Comparison of ENCODE assay signal across 14 cellular contexts in the genomic region with DNA sequence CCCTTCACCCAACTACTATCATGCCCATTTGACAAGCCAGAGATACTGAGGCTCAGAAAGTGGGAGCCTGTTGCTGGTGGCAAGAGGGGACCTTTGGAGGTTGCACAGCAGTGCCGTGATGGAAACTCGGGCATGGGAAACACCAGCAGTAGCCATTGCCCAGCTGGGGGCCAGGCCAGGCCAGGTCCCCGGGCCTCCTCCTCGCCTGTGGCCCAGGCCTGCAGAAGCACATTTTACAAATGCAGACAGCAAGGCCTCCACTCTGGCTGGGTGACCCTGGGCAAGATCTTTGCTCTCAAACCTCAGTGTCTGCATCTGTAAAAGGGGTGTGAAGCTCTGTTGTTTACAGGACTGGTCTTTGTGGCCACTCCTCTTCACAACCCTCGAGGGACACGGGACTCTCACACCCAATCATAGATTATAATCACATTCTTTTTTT. TPM values are rescaled to one million over a fixed set of nuclear protein-coding genes. Genes with fewer than 3 reads are reported as not detected.
DNase-seq lines count a peak whose midpoint lies in the region; ATAC-seq, FAIRE-seq and TF ChIP-seq lines count a peak whose summit lies in the region.
"Had no signal": no experiment of that assay in that cellular context is flagged by ENCODE, and none has a peak within 500 bp of the region (broad histone marks: within the 10 kb centered on the region; RNA-seq: fewer than 3 reads in every experiment).

No MANE protein-coding gene starts in this region.

- no peak overlapping the region for H3K4me2 ChIP-seq in K562 (ENCODE audit: insufficient read depth, low read length)
- no peak overlapping the region for H3K4me2 ChIP-seq in mesenchymal stem cell (ENCODE audit: low read length, poor library complexity, severe bottlenecking)

- H3K23ac ChIP-seq in mesenchymal stem cell (ENCODE audit: low read length in 2 of 2), result no peak overlapping the region

- H3K27me3 ChIP-seq in K562 (ENCODE audit: control insufficient read depth in 2 of 2, insufficient read depth in 2 of 2, low read length in 2 of 2) (no peaks in the 10 kb centered on the region; a peak in 1 of 5 replicates), mesenchymal stem cell (ENCODE audit: control insufficient read depth in 1 of 2, insufficient read depth in 1 of 2, low read length in 2 of 2) (no peaks in the 10 kb centered on the region)
- H3K27me3 ChIP-seq: BLaER1 treated with 17β-estradiol and CSF1 and Interleukin-3, amounts not matched to agents 10 nM and 100 nM had no signal

- H2BK5ac ChIP-seq in mesenchymal stem cell (ENCODE audit: low read depth, low read length, poor library complexity, severe bottlenecking), result no peak overlapping the region

- FAIRE-seq in K562 (lab: Jason Lieb, UNC), result no peak

- WGBS in K562 (ENCODE audit: insufficient coverage, low coverage, missing lambda C conversion rate), result 77% methylated on average over 5 of the region's 6 CpGs
- 93% methylated on average over 6 of the region's 6 CpGs for WGBS in mesenchymal stem cell

- H3K4me1 ChIP-seq in K562 (replicated peaks in 1 of 2; ENCODE audit: control insufficient read depth in 2 of 2, insufficient read depth in 2 of 2, low read length in 2 of 2), result peaks cover 36 to 43% of the 10 kb centered on the region in 2 experiments; a peak in 4 of 5 replicates
- H3K4me1 ChIP-seq in mesenchymal stem cell (ENCODE audit: control insufficient read depth, insufficient read depth, low read depth, low read length), result peaks cover 26% of the 10 kb centered on the region

- peaks cover 5% of the 10 kb centered on the region for H3K79me2 ChIP-seq in K562 (ENCODE audit: control insufficient read depth, insufficient read depth, low read length)

- peak overlapping the region; percentile 3 for H2BK120ac ChIP-seq in mesenchymal stem cell (ENCODE audit: low read depth, low read length)

- H3K4me1 Mint-ChIP-seq in activated T-cell treated with anti-CD3 and anti-CD28 coated beads, Interleukin-2, amount 50 U/mL, for 72 hours (ENCODE audit: low read depth), result peaks cover 69% of the 10 kb centered on the region
- H3K4me1 Mint-ChIP-seq in CD14-positive monocyte, result peaks cover 64% of the 10 kb centered on the region

- H3K4me3 ChIP-seq in K562 (no peak overlapping the region), mesenchymal stem cell (ENCODE audit: insufficient read depth in 1 of 2, low read depth in 1 of 2, low read length in 2 of 2) (no peak overlapping the region)
- H3K4me3 ChIP-seq: BLaER1 treated with 17β-estradiol and CSF1 and Interleukin-3, amounts not matched to agents 10 nM and 100 nM; GM23248 had no signal

- TF ChIP-seq CTCF in CD14-positive monocyte (IDR thresholded peaks at IDR 0.05), result no peak
- no peak for TF ChIP-seq CTCF in K562 (IDR thresholded peaks at IDR 0.05 in 2 of 3, conservative IDR thresholded peaks at IDR 0.05 in 1 of 3; ENCODE audit: insufficient read depth in 2 of 3, low read depth in 1 of 3, low read length in 3 of 3)

- DNase-seq in activated T-cell treated with anti-CD3 and anti-CD28 coated beads, Interleukin-2, amount 50 U/mL, for 72 hours, result no peak
- DNase-seq in activated T-cell treated with anti-CD3 and anti-CD28 coated beads for 4 hours (no peak), CD14-positive monocyte (ENCODE audit: low spot score) (no peak), K562 (ENCODE audit: extremely low read depth in 1 of 4, low spot score in 3 of 4) (no peak), mesenchymal stem cell (no peak)
- DNase-seq: ACHN; Calu3; CD4-positive, alpha-beta T cell; DMS 273 treated with DMSO at 0.1 percent for 48 hours; GM23248; H7 had no signal

- H2BK12ac ChIP-seq in mesenchymal stem cell (ENCODE audit: low read length in 2 of 2), result peak overlapping the region in 1 of 2 experiments; percentile 50

- H4K20me1 ChIP-seq in K562 (replicated peaks; ENCODE audit: control insufficient read depth, insufficient read depth, low read length), result no peaks in the 10 kb centered on the region

- TF ChIP-seq RAD21 in K562 (CRISPR knock-in tag; conservative IDR thresholded peaks at IDR 0.05 in 1 of 2, IDR thresholded peaks at IDR 0.05 in 1 of 2), result no peak

- peak overlapping the region; percentile 76 for H2AK5ac ChIP-seq in mesenchymal stem cell (ENCODE audit: low read length, severe bottlenecking)

- H4K8ac ChIP-seq in mesenchymal stem cell (ENCODE audit: low read length), result peak overlapping the region; percentile 55

- in situ Hi-C loops in K562 (cut with MboI), result no loop called here

- H3K36me3 ChIP-seq in K562 (ENCODE audit: control insufficient read depth, insufficient read depth, low read length) (no peaks in the 10 kb centered on the region), mesenchymal stem cell (ENCODE audit: control insufficient read depth in 1 of 2, insufficient read depth in 2 of 2, low read depth in 1 of 2, low read length in 2 of 2) (no peaks in the 10 kb centered on the region)
- H3K36me3 ChIP-seq: BLaER1 treated with 17β-estradiol and CSF1 and Interleukin-3, amounts not matched to agents 10 nM and 100 nM had no signal

- H3K79me1 ChIP-seq in mesenchymal stem cell (replicated peaks; ENCODE audit: low read length, poor library complexity, severe bottlenecking), result peaks cover 9% of the 10 kb centered on the region

- H2BK15ac ChIP-seq in mesenchymal stem cell (ENCODE audit: low read depth, poor library complexity, severe bottlenecking), result no peak overlapping the region

- peak overlapping the region; percentile 14 for H3K27ac Mint-ChIP-seq in activated T-cell treated with anti-CD3 and anti-CD28 coated beads, Interleukin-2, amount 50 U/mL, for 72 hours
- H3K27ac Mint-ChIP-seq in CD14-positive monocyte, result peak overlapping the region in 4 of 7 donors; percentile 23 to 99 (median 68)
- H3K27ac Mint-ChIP-seq: CD4-positive, alpha-beta T cell had no signal

- H3K9me3 ChIP-seq in K562 (replicated peaks; ENCODE audit: control insufficient read depth, insufficient read depth, low read depth, low read length) (no peaks in the 10 kb centered on the region), mesenchymal stem cell (ENCODE audit: control insufficient read depth, low read length) (no peaks in the 10 kb centered on the region)
- H3K9me3 ChIP-seq: BLaER1 treated with 17β-estradiol and CSF1 and Interleukin-3, amounts not matched to agents 10 nM and 100 nM had no signal

- TF ChIP-seq EP300 in K562 (IDR thresholded peaks at IDR 0.05; ENCODE audit: low read length), result no peak

- BruUV-seq in K562 (replicated peaks; lab: Mats Ljungman, UMichigan), result no TSS peak

- H3K9me3 Mint-ChIP-seq in activated T-cell treated with anti-CD3 and anti-CD28 coated beads, Interleukin-2, amount 50 U/mL, for 72 hours, result peaks cover 1 to 2% of the 10 kb centered on the region in 2 donors
- peaks cover 0 to 2% (median 0%) of the 10 kb centered on the region in 7 donors for H3K9me3 Mint-ChIP-seq in CD14-positive monocyte
- H3K9me3 Mint-ChIP-seq: CD4-positive, alpha-beta T cell had no signal

- H3K18ac ChIP-seq in mesenchymal stem cell (ENCODE audit: low read depth in 1 of 2, low read length in 2 of 2), result peak overlapping the region in 1 of 2 experiments; percentile 65

- H3K27ac ChIP-seq in K562 (ENCODE audit: extremely low read depth, low read depth, low read length) (no peak overlapping the region), mesenchymal stem cell (ENCODE audit: low read length, poor library complexity, severe bottlenecking) (no peak overlapping the region)
- H3K27ac ChIP-seq: GM23248 had no signal

- H3K27me3 Mint-ChIP-seq in activated T-cell treated with anti-CD3 and anti-CD28 coated beads, Interleukin-2, amount 50 U/mL, for 72 hours (ENCODE audit: low read depth), result no peaks in the 10 kb centered on the region
- H3K27me3 Mint-ChIP-seq in CD14-positive monocyte (ENCODE audit: low read depth in 3 of 3), result peaks cover 0 to 11% (median 0%) of the 10 kb centered on the region in 3 donors
- H3K27me3 Mint-ChIP-seq: CD4-positive, alpha-beta T cell had no signal

- H3K9me1 ChIP-seq in K562 (ENCODE audit: control insufficient read depth, insufficient read depth, low read length), result no peaks in the 10 kb centered on the region

- CTCF ChIA-PET in K562 (lab: Yijun Ruan, JAX; ENCODE audit: low intra/inter-chr PET ratio), result no interaction called here

- ATAC-seq in activated T-cell treated with anti-CD3 and anti-CD28 coated beads, Interleukin-2, amount 50 U/mL, for 72 hours (replicated peaks in 1 of 2), result no peak
- no peak for ATAC-seq in K562
- ATAC-seq in GM19455 (IDR thresholded peaks at IDR 0.05; ENCODE audit: unreplicated experiment), result no peak
- ATAC-seq in HG03139 (IDR thresholded peaks at IDR 0.05; ENCODE audit: unreplicated experiment), result no peak

- peak overlapping the region in 1 of 2 experiments; percentile 18; a peak in 1 of 4 replicates for H3K9ac ChIP-seq in K562 (ENCODE audit: insufficient read depth in 1 of 2, low read depth in 2 of 2, low read length in 2 of 2)
- no peak overlapping the region for H3K9ac ChIP-seq in mesenchymal stem cell (ENCODE audit: low read length)
- H3K9ac ChIP-seq: BLaER1 treated with 17β-estradiol and CSF1 and Interleukin-3, amounts not matched to agents 10 nM and 100 nM; GM23248 had no signal

- H2AFZ ChIP-seq in K562 (ENCODE audit: low read depth, low read length) (no peak overlapping the region), mesenchymal stem cell (ENCODE audit: low read depth, low read length) (no peak overlapping the region)
- H2AFZ ChIP-seq: GM23248 had no signal

- intact Hi-C loops in CD14-positive monocyte (cut with micrococcal nuclease) (loop anchor here in 1 of 2 donors (10.0 kb wide), 1 partner anchor 86 kb away; no protein-coding TSS in a partner anchor), K562 (cut with micrococcal nuclease) (no loop called here)

- no peak for TF ChIP-seq POLR2A in K562 (conservative IDR thresholded peaks at IDR 0.05)

- no peak overlapping the region for H3K4me3 Mint-ChIP-seq in activated T-cell treated with anti-CD3 and anti-CD28 coated beads, Interleukin-2, amount 50 U/mL, for 72 hours
- no peak overlapping the region for H3K4me3 Mint-ChIP-seq in CD14-positive monocyte

- H3K36me3 Mint-ChIP-seq in activated T-cell treated with anti-CD3 and anti-CD28 coated beads, Interleukin-2, amount 50 U/mL, for 72 hours (ENCODE audit: insufficient read depth in 2 of 2), result peaks cover 1 to 3% of the 10 kb centered on the region in 2 donors
- H3K36me3 Mint-ChIP-seq in CD14-positive monocyte, result peaks cover 0 to 2% of the 10 kb centered on the region in 2 donors

- H4K91ac ChIP-seq in mesenchymal stem cell (ENCODE audit: low read length), result no peak overlapping the region

- peak overlapping the region in 1 of 2 experiments; percentile 45 for H3K14ac ChIP-seq in mesenchymal stem cell (ENCODE audit: low read length in 2 of 2)

- POLR2A ChIA-PET in K562 (lab: Yijun Ruan, JAX), result interaction anchor here (0.6 kb wide), 1 partner anchor 18 kb away, joined by 5 read pairs; no protein-coding TSS in a partner anchor

- H3K4ac ChIP-seq in mesenchymal stem cell (ENCODE audit: low read depth in 1 of 2, low read length in 2 of 2), result no peak overlapping the region

RNA-seq across cellular contexts. Expression of a gene that starts 4.5 kb away (rescaled TPM):
- 10 to 100 TPM; 33.3 to 37.4 TPM for total RNA-seq in activated T-cell treated with anti-CD3 and anti-CD28 coated beads, Interleukin-2, amount 50 U/mL, for 72 hours
- polyA plus RNA-seq in CD14-positive monocyte (10 to 100 TPM; 15.2 to 33.5 TPM), K562 (2011; rRNA removed) (28.2 and 32.5 TPM in 2 replicates), K562 (2014; fragmentation: Illumina TruSeq; extraction: Trizol) (59.9 and 64.4 TPM in 2 replicates), K562 (2014; fragmentation: Nextera tagmentation; extraction: Ambion mirVana) (10 to 100 TPM; 10.8 to 14.3 TPM), K562 (2014; rRNA removed) (38.6 and 41.3 TPM in 2 replicates)
- total RNA-seq in K562 (2011; cell fraction: chromatin; rRNA removed; ENCODE audit: low replicate concordance), result 50.2 and 69.6 TPM in 2 replicates
- total RNA-seq in K562 (2011; cell fraction: nucleolus; rRNA removed), result 38.4 and 40.4 TPM in 2 replicates
- 52.1 and 86.9 TPM in 2 replicates for total RNA-seq in K562 (2011; cell fraction: nucleoplasm; rRNA removed)
- total RNA-seq in K562 (2014; rRNA removed) (46.7 and 52.0 TPM in 2 replicates), K562 (2014; rRNA removed; fragmentation: Illumina TruSeq; extraction: Trizol) (37.4 and 46.7 TPM in 2 replicates), K562 (2015; rRNA removed; fragmentation: Illumina TruSeq; extraction: Trizol) (22.9 and 23.4 TPM in 2 replicates), K562 (2021) (63.8 and 75.3 TPM in 2 replicates)
- 33.3 and 57.9 TPM in 2 replicates for polyA plus RNA-seq in K562 (2011; cell fraction: cytosol; rRNA removed)
- polyA plus RNA-seq in K562 (2011; cell fraction: nucleus; rRNA removed), result 25.5 and 39.5 TPM in 2 replicates
- 29.2 and 33.2 TPM in 2 replicates for polyA plus RNA-seq in K562 (2012)
- 22.2 and 28.8 TPM in 2 replicates for polyA minus RNA-seq in K562 (2011; rRNA and poly(A)+ RNA removed)
- polyA minus RNA-seq in K562 (2011; cell fraction: cytosol; rRNA and poly(A)+ RNA removed), result 40.8 and 46.0 TPM in 2 replicates
- 10.2 and 14.4 TPM in 2 replicates for polyA minus RNA-seq in K562 (2011; cell fraction: nucleus; rRNA and poly(A)+ RNA removed)
- polyA plus RNA-seq in mesenchymal stem cell (2013, experiment 1 of 2), result 50.8 TPM
- polyA plus RNA-seq in mesenchymal stem cell (2013, experiment 2 of 2), result 50.3 TPM

RNA-seq across cellular contexts. Expression of a gene that starts 32.3 kb away (rescaled TPM):
- 1 to 10 TPM; 1.0 to 2.2 TPM for total RNA-seq in activated T-cell treated with anti-CD3 and anti-CD28 coated beads, Interleukin-2, amount 50 U/mL, for 72 hours
- polyA plus RNA-seq in CD14-positive monocyte, result 1 to 10 TPM; 3.4 to 4.9 TPM
- total RNA-seq in K562 (2011; cell fraction: chromatin; rRNA removed; ENCODE audit: low replicate concordance), result 4.2 and 14.8 TPM in 2 replicates
- total RNA-seq in K562 (2011; cell fraction: nucleolus; rRNA removed), result 14.1 and 15.7 TPM in 2 replicates
- 6.2 and 8.2 TPM in 2 replicates for total RNA-seq in K562 (2011; cell fraction: nucleoplasm; rRNA removed)
- total RNA-seq in K562 (2014; rRNA removed), result 6.2 and 8.0 TPM in 2 replicates
- 1.3 and 1.5 TPM in 2 replicates for total RNA-seq in K562 (2014; rRNA removed; fragmentation: Illumina TruSeq; extraction: Trizol)
- 3.0 and 3.5 TPM in 2 replicates for total RNA-seq in K562 (2015; rRNA removed; fragmentation: Illumina TruSeq; extraction: Trizol)
- total RNA-seq in K562 (2021), result 8.9 and 12.4 TPM in 2 replicates
- 2.2 and 2.5 TPM in 2 replicates for polyA plus RNA-seq in K562 (2011; rRNA removed)
- 2.8 and 8.2 TPM in 2 replicates for polyA plus RNA-seq in K562 (2011; cell fraction: cytosol; rRNA removed)
- 6.7 and 12.1 TPM in 2 replicates for polyA plus RNA-seq in K562 (2011; cell fraction: nucleus; rRNA removed)
- polyA plus RNA-seq in K562 (2012), result 6.0 and 7.5 TPM in 2 replicates
- 3.4 and 5.7 TPM in 2 replicates for polyA plus RNA-seq in K562 (2014; fragmentation: Illumina TruSeq; extraction: Trizol)
- under 1 TPM; 0.03 to 0.17 TPM for polyA plus RNA-seq in K562 (2014; fragmentation: Nextera tagmentation; extraction: Ambion mirVana)
- 6.9 and 7.2 TPM in 2 replicates for polyA plus RNA-seq in K562 (2014; rRNA removed)
- polyA minus RNA-seq in K562 (2011; rRNA and poly(A)+ RNA removed), result 0.84 and 1.5 TPM in 2 replicates
- 2.2 and 4.1 TPM in 2 replicates for polyA minus RNA-seq in K562 (2011; cell fraction: cytosol; rRNA and poly(A)+ RNA removed)
- 3.6 and 4.3 TPM in 2 replicates for polyA minus RNA-seq in K562 (2011; cell fraction: nucleus; rRNA and poly(A)+ RNA removed)
- 6.6 TPM for polyA plus RNA-seq in mesenchymal stem cell (2013, experiment 1 of 2)
- polyA plus RNA-seq in mesenchymal stem cell (2013, experiment 2 of 2), result 6.5 TPM
